ENCODE assay signal across 28 cellular contexts in the genomic region with DNA sequence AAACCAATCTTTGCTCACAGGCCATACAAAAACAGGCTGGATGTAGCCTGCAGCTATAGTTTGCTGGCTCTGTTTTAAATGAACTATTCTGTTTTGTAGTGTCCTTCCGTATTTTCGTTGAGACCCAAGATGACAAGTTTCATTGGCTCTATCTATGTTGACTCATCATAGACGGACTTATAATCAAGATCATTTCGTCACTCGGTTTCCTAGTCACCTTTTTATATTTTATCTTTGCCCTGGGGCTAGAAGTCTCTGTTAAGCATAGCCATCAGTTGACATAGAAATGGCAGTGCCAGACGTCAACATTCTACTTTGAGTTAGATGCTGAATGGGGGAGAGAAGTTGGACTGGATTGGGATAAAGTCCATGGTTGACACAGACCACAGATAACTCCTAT.
"Had no signal": no experiment of that assay in that cellular context is flagged by ENCODE, and none has a peak within 500 bp of the region (broad histone marks: within the 10 kb centered on the region; RNA-seq: fewer than 3 reads in every experiment).

No MANE protein-coding gene starts in this region.

- DNase-seq: kidney glomerular epithelial cell; left cardiac atrium; left lung; lower lobe of right lung; mammary epithelial cell; mesendoderm; naive B cell; natural killer cell; ovary; right lobe of liver; stimulated activated CD4-positive, alpha-beta T cell treated with anti-CD3 and anti-CD28 coated beads, Interleukin-12 subunit alpha, Interleukin-12 subunit beta, amount 100 ng/mL, for 4 hours; stimulated activated CD4-positive, alpha-beta T cell treated with anti-CD3 and anti-CD28 coated beads, Interleukin-15, amount 100 ng/mL, for 24 hours; stimulated activated CD4-positive, alpha-beta T cell treated with anti-CD3 and anti-CD28 coated beads, Interleukin-2, amount 100 ng/mL, for 24 hours; stimulated activated CD4-positive, alpha-beta T cell treated with anti-CD3 and anti-CD28 coated beads, Interleukin-4, amount 100 ng/mL, for 1 hour; stimulated activated naive B cell treated with anti-CD40 and anti-IgM and Interleukin-4, amounts not matched to agents 10 μg/mL and 1 μg/mL and 100 μg/mL, for 72 hours; stimulated activated naive CD8-positive, alpha-beta T cell treated with anti-CD3 and anti-CD28 coated beads, Interleukin-15, Interleukin-2, amounts not matched to agents 100 U/mL and 50 U/mL, for 24 hours; stomach; testis; thyroid gland; transverse colon; upper lobe of right lung had no signal

- H2AFZ ChIP-seq: hepatocyte had no signal

- FAIRE-seq: keratinocyte, urothelium cell line had no signal

- H3K4me2 ChIP-seq: hepatocyte, smooth muscle cell had no signal

- H3K27ac ChIP-seq: hepatocyte, left lung, lower lobe of right lung, ovary, right atrium auricular region, right lobe of liver, stomach, testis, thyroid gland, transverse colon, upper lobe of right lung had no signal

- H3K4me1 ChIP-seq: testis had no signal

- H3K36me3 ChIP-seq: left lung, lower lobe of right lung, ovary, right atrium auricular region, right lobe of liver, stomach, thyroid gland, transverse colon, upper lobe of right lung had no signal

- H3K36me3 Mint-ChIP-seq: natural killer cell had no signal

- ATAC-seq: left cardiac atrium; left lung; lower lobe of right lung; natural killer cell; right lobe of liver; stimulated activated naive B cell treated with anti-CD40 and anti-IgM and Interleukin-4, amounts not matched to agents 10 μg/mL and 1 μg/mL and 100 μg/mL, for 72 hours; stimulated activated naive CD8-positive, alpha-beta T cell treated with anti-CD3 and anti-CD28 coated beads, Interleukin-15, Interleukin-2, amounts not matched to agents 100 U/mL and 50 U/mL, for 24 hours; upper lobe of right lung had no signal

- H3K27me3 Mint-ChIP-seq: naive B cell; progenitor cell of endocrine pancreas; stimulated activated naive B cell treated with anti-CD40 and anti-IgM and Interleukin-4, amounts not matched to agents 10 μg/mL and 1 μg/mL and 100 μg/mL, for 72 hours had no signal

- H3K27ac Mint-ChIP-seq: mesothelial cell of epicardium, natural killer cell, progenitor cell of endocrine pancreas had no signal

- H3K9me3 Mint-ChIP-seq: mesothelial cell of epicardium; naive B cell; natural killer cell; stimulated activated naive B cell treated with anti-CD40 and anti-IgM and Interleukin-4, amounts not matched to agents 10 μg/mL and 1 μg/mL and 100 μg/mL, for 72 hours had no signal

- H3K4me3 ChIP-seq: hepatocyte, left lung, lower lobe of right lung, ovary, right atrium auricular region, right lobe of liver, smooth muscle cell, stomach, testis, thyroid gland, transverse colon, upper lobe of right lung had no signal

- H3K4me3 Mint-ChIP-seq: mesothelial cell of epicardium; natural killer cell; stimulated activated naive B cell treated with anti-CD40 and anti-IgM and Interleukin-4, amounts not matched to agents 10 μg/mL and 1 μg/mL and 100 μg/mL, for 72 hours had no signal

- H3K27me3 ChIP-seq: ovary, right atrium auricular region, right lobe of liver, testis, thyroid gland, transverse colon, upper lobe of right lung had no signal

- H3K9me3 ChIP-seq: left lung, lower lobe of right lung, ovary, right atrium auricular region, right lobe of liver, stomach, testis, thyroid gland, transverse colon, upper lobe of right lung had no signal
